8 cellular contexts compared by ENCODE assay signal in genomic region chr9:90815183-90815943, GRCh38. TPM values are rescaled to one million over a fixed set of nuclear protein-coding genes. Genes with fewer than 3 reads are reported as not detected.
DNase-seq lines count a peak whose midpoint lies in the region; ATAC-seq, FAIRE-seq and TF ChIP-seq lines count a peak whose summit lies in the region.

No MANE protein-coding gene starts in this region.

- peaks cover 0 to 2% of the 10 kb centered on the region in 2 donors for H3K9me3 Mint-ChIP-seq in activated T-cell treated with anti-CD3 and anti-CD28 coated beads, Interleukin-2, amount 50 U/mL, for 72 hours

- no peaks in the 10 kb centered on the region for H3K36me3 ChIP-seq in small intestine (ENCODE audit: control insufficient read depth in 2 of 2, insufficient read depth in 2 of 2, low read length in 2 of 2)

- H3K27me3 Mint-ChIP-seq in activated T-cell treated with anti-CD3 and anti-CD28 coated beads, Interleukin-2, amount 50 U/mL, for 72 hours (ENCODE audit: low read depth) = peaks cover 11% of the 10 kb centered on the region

- no peak for FAIRE-seq in small intestine (lab: Jason Lieb, UNC)

- DNase-seq in SKM-1 treated with dmso at 0.1 percent for 144 hours (lab: John Stamatoyannopoulos, UW; ENCODE audit: unreplicated experiment) = peak; percentile 44
- DNase-seq in SKM-1 (lab: John Stamatoyannopoulos, UW; ENCODE audit: unreplicated experiment) = no peak
- DNase-seq in HL-60 (ENCODE audit: low read depth in 1 of 2, low spot score in 1 of 2) = peak in 1 of 2 experiments; percentile 77
- no peak for DNase-seq in activated T-cell treated with anti-CD3 and anti-CD28 coated beads, Interleukin-2, amount 50 U/mL, for 72 hours
- no peak for DNase-seq in small intestine
- no peak for DNase-seq in RPMI8226

- no peak for TF ChIP-seq CTCF in HL-60 (IDR thresholded peaks at IDR 0.05; ENCODE audit: insufficient read depth, low read length)

- H3K4me1 ChIP-seq in small intestine (ENCODE audit: control insufficient read depth in 2 of 2, insufficient read depth in 1 of 2, low read depth in 1 of 2, low read length in 1 of 2) = peaks cover 0 to 2% of the 10 kb centered on the region in 2 donors

- H3K27ac ChIP-seq in HL-60 (replicated peaks) (peak overlapping the region; percentile 76), skin epidermis (peak overlapping the region in 11 of 21 experiments; percentile 3 to 78 (median 39)), small intestine (ENCODE audit: low read depth in 1 of 2, low read length in 1 of 2) (peak overlapping the region in 1 of 2 donors; percentile 4)

- no peaks in the 10 kb centered on the region for H3K27me3 ChIP-seq in HL-60 (ENCODE audit: insufficient read depth, poor library complexity, severe bottlenecking)
- no peaks in the 10 kb centered on the region for H3K27me3 ChIP-seq in small intestine (ENCODE audit: control insufficient read depth in 2 of 2, insufficient read depth in 2 of 2, low read length in 2 of 2)

- WGBS in small intestine, 3 donors = 44 to 67% (median 51%) methylated on average over 13 of the region's 13 CpGs

- H3K27ac Mint-ChIP-seq in activated T-cell treated with anti-CD3 and anti-CD28 coated beads, Interleukin-2, amount 50 U/mL, for 72 hours = peak overlapping the region; percentile 59

- H3K4me3 Mint-ChIP-seq in activated T-cell treated with anti-CD3 and anti-CD28 coated beads, Interleukin-2, amount 50 U/mL, for 72 hours = peak overlapping the region; percentile 15 to 50

- H3K4me3 ChIP-seq in HL-60 (replicated peaks; ENCODE audit: insufficient read depth, low read length) = no peak overlapping the region
- no peak overlapping the region for H3K4me3 ChIP-seq in skin epidermis
- no peak overlapping the region for H3K4me3 ChIP-seq in small intestine (ENCODE audit: low read depth in 1 of 2, low read length in 2 of 2)

- ATAC-seq in activated T-cell treated with anti-CD3 and anti-CD28 coated beads, Interleukin-2, amount 50 U/mL, for 72 hours (replicated peaks in 1 of 2) = no peak
- ATAC-seq in GM21528 (IDR thresholded peaks at IDR 0.05; ENCODE audit: low FRiP score, unreplicated experiment) = no peak

- no peaks in the 10 kb centered on the region for H3K9me3 ChIP-seq in small intestine (ENCODE audit: control insufficient read depth, low read depth)

- peaks cover 2 to 3% of the 10 kb centered on the region in 2 donors for H3K36me3 Mint-ChIP-seq in activated T-cell treated with anti-CD3 and anti-CD28 coated beads, Interleukin-2, amount 50 U/mL, for 72 hours (ENCODE audit: insufficient read depth in 2 of 2)

- peaks cover 13% of the 10 kb centered on the region for H3K4me1 Mint-ChIP-seq in activated T-cell treated with anti-CD3 and anti-CD28 coated beads, Interleukin-2, amount 50 U/mL, for 72 hours (ENCODE audit: low read depth)

RNA-seq across cellular contexts. Expression of gene SYK, which starts 13.7 kb away (rescaled TPM):
- total RNA-seq in activated T-cell treated with anti-CD3 and anti-CD28 coated beads, Interleukin-2, amount 50 U/mL, for 72 hours = under 1 TPM; 0.19 to 0.44 TPM
- 10 to 100 TPM; 29.7 to 40.9 (median 33.8) TPM for polyA plus RNA-seq in small intestine
